9 cellular contexts compared by ENCODE assay signal in genomic region chr22:46731246-46732040, GRCh38. TPM values are rescaled to one million over a fixed set of nuclear protein-coding genes. Genes with fewer than 3 reads are reported as not detected.
DNase-seq lines count a peak whose midpoint lies in the region; ATAC-seq, FAIRE-seq and TF ChIP-seq lines count a peak whose summit lies in the region.
"Had no signal": no experiment of that assay in that cellular context is flagged by ENCODE, and none has a peak within 500 bp of the region (broad histone marks: within the 10 kb centered on the region; RNA-seq: fewer than 3 reads in every experiment).

No MANE protein-coding gene starts in this region.

- H3K4me2 ChIP-seq in HepG2 (ENCODE audit: low read depth, low read length) = peak overlapping the region; percentile 71

- intact Hi-C loops in HepG2 (cut with micrococcal nuclease; ENCODE audit: unreplicated experiment) = loop anchor here (10.0 kb wide), 1 partner anchor 157 kb away; no protein-coding TSS in a partner anchor

- H3K4me3 Mint-ChIP-seq in activated T-cell treated with anti-CD3 and anti-CD28 coated beads, Interleukin-2, amount 50 U/mL, for 4 hours = peak overlapping the region; percentile 44

- H3K36me3 ChIP-seq in HepG2 (replicated peaks in 1 of 2; ENCODE audit: control insufficient read depth in 1 of 2, insufficient read depth in 2 of 2, low read length in 2 of 2) (peaks cover 1 to 5% of the 10 kb centered on the region in 2 experiments; a peak in 3 of 5 replicates), urinary bladder (ENCODE audit: insufficient read depth) (no peaks in the 10 kb centered on the region)

- POLR2A ChIA-PET in HepG2 (lab: Yijun Ruan, JAX) = interaction anchor here (0.6 to 2.5 kb wide), 6 partner anchors 11 to 82 kb away, joined by 3 to 10 read pairs (median 5); partner anchors contain the start of gene TBC1D22A

- H3K27me3 Mint-ChIP-seq in activated T-cell treated with anti-CD3 and anti-CD28 coated beads, Interleukin-2, amount 50 U/mL, for 4 hours (ENCODE audit: low read depth) = no peaks in the 10 kb centered on the region

- TF ChIP-seq EP300 in HepG2 (IDR thresholded peaks at IDR 0.05; ENCODE audit: low read depth in 2 of 2, low read length in 2 of 2) = peak; percentile 54 to 88; a peak in 2 of 4 replicates
- peak; percentile 97 for TF ChIP-seq EP300 in HepG2 (CRISPR knock-in tag; IDR thresholded peaks at IDR 0.05; ENCODE audit: borderline replicate concordance)

- BruUV-seq in HepG2 (replicated peaks; lab: Mats Ljungman, UMichigan) = no TSS peak

- H3K27ac ChIP-seq in HepG2 (ENCODE audit: extremely low read length, insufficient read depth, low read length) (peak overlapping the region; percentile 82), urinary bladder (ENCODE audit: low read depth) (peak overlapping the region; percentile 13)
- H3K27ac ChIP-seq: SK-N-MC had no signal

- no peaks in the 10 kb centered on the region for H3K27me3 ChIP-seq in HepG2 (ENCODE audit: control insufficient read depth in 1 of 2, insufficient read depth in 2 of 2, low read length in 2 of 2)

- no peak overlapping the region for H2AFZ ChIP-seq in HepG2 (ENCODE audit: low read length)

- ATAC-seq in activated T-cell treated with anti-CD3 and anti-CD28 coated beads, Interleukin-2, amount 50 U/mL, for 4 hours = no peak
- ATAC-seq in HepG2 = peak; percentile 95
- no peak for ATAC-seq in GM21526 (IDR thresholded peaks at IDR 0.05; ENCODE audit: low FRiP score, unreplicated experiment)

- H4K20me1 ChIP-seq in HepG2 (ENCODE audit: insufficient read depth, low read length) = peaks cover 11% of the 10 kb centered on the region

- no peak for DNase-seq in activated T-cell treated with anti-CD3 and anti-CD28 coated beads, Interleukin-2, amount 50 U/mL, for 4 hours
- no peak for DNase-seq in activated T-cell treated with anti-CD3 and anti-CD28 coated beads, Interleukin-2, amount 50 U/mL, for 1 hour
- DNase-seq in amniotic epithelial cell (ENCODE audit: low read depth) (peak; percentile 73), HepG2 (ENCODE audit: low spot score) (peak; percentile 78), HTR-8/SVneo (ENCODE audit: insufficient read length, low spot score) (no peak), NCI-H2227 treated with DMSO at 0.1 percent for 48 hours (lab: John Stamatoyannopoulos, UW) (no peak)

- peak; percentile 17; the same call in 1 of the 2 replicates for TF ChIP-seq CTCF in HepG2 (CRISPR knock-in tag; IDR thresholded peaks at IDR 0.05)

- TF ChIP-seq POLR2A in HepG2 (IDR thresholded peaks at IDR 0.05; ENCODE audit: insufficient read depth in 1 of 2, low read depth in 2 of 2, low read length in 2 of 2) = peak in 1 of 2 experiments; percentile 57; a peak in 2 of 4 replicates

- CTCF ChIA-PET in HepG2 (lab: Yijun Ruan, JAX; ENCODE audit: low intra/inter-chr PET ratio, low total read pairs) = no interaction called here

- in situ Hi-C loops in HepG2 (cut with HindIII; ENCODE audit: extremely low pct_ligation_motif_present, low pct_unique_long_range_greater_than_20kb) = no loop called here

- FAIRE-seq in HepG2 (lab: Jason Lieb, UNC) = peak; percentile 67
- no peak for FAIRE-seq in HTR-8/SVneo (lab: Jason Lieb, UNC)

- H3K4me3 ChIP-seq in HepG2 (replicated peaks in 1 of 3; ENCODE audit: insufficient read depth in 1 of 3, low read depth in 2 of 3, low read length in 3 of 3) = peak overlapping the region in 2 of 3 experiments; percentile 16 to 57; a peak in 3 of 6 replicates
- H3K4me3 ChIP-seq in urinary bladder (ENCODE audit: low read depth, low read length) = no peak overlapping the region
- H3K4me3 ChIP-seq: SK-N-MC had no signal

- peaks cover 70% of the 10 kb centered on the region for H3K4me1 Mint-ChIP-seq in activated T-cell treated with anti-CD3 and anti-CD28 coated beads, Interleukin-2, amount 50 U/mL, for 4 hours (ENCODE audit: low read depth)

- H3K9me3 ChIP-seq in HepG2 (ENCODE audit: low read length) = no peaks in the 10 kb centered on the region

- peaks cover 60% of the 10 kb centered on the region for H3K79me2 ChIP-seq in HepG2 (ENCODE audit: insufficient read depth, low read length)

- WGBS in HepG2 (ENCODE audit: low lambda C conversion rate) = 10% methylated on average over 16 of the region's 22 CpGs
- 74% methylated on average over 22 of the region's 22 CpGs for WGBS in urinary bladder

- peaks cover 3% of the 10 kb centered on the region for H3K36me3 Mint-ChIP-seq in activated T-cell treated with anti-CD3 and anti-CD28 coated beads, Interleukin-2, amount 50 U/mL, for 4 hours (ENCODE audit: insufficient read depth)

- no peak; the same call in 1 of the 2 replicates for TF ChIP-seq RAD21 in HepG2 (CRISPR knock-in tag; IDR thresholded peaks at IDR 0.05)

- H3K9ac ChIP-seq in HepG2 (ENCODE audit: insufficient read depth, low read depth, low read length) = peak overlapping the region; percentile 67

- H3K4me1 ChIP-seq in HepG2 (ENCODE audit: insufficient read depth, low read length) = peaks cover 59% of the 10 kb centered on the region
- H3K4me1 ChIP-seq in urinary bladder (ENCODE audit: insufficient read depth) = no peaks in the 10 kb centered on the region

- H3K9me3 Mint-ChIP-seq in activated T-cell treated with anti-CD3 and anti-CD28 coated beads, Interleukin-2, amount 50 U/mL, for 4 hours = no peaks in the 10 kb centered on the region

TF ChIP-seq in HepG2, 621 proteins besides CTCF, POLR2A, EP300 and RAD21 (continues in another document):
- TF ChIP-seq NFKB2 (CRISPR knock-in tag; IDR thresholded peaks at IDR 0.05; ENCODE audit: borderline replicate concordance) (peak; percentile 85; the same call in 1 of the 2 replicates), ZNF709 (CRISPR knock-in tag; IDR thresholded peaks at IDR 0.05) (0 out of 2 replicates have a peak, but pooled peaks have one; percentile 41), FLYWCH1 (CRISPR knock-in tag; IDR thresholded peaks at IDR 0.05) (0 out of 2 replicates have a peak, but pooled peaks have one; percentile 60), ZSCAN12 (CRISPR knock-in tag; IDR thresholded peaks at IDR 0.05) (no peak), HDAC2 (CRISPR knock-in tag; IDR thresholded peaks at IDR 0.05) (peak; percentile 86), CAMTA2 (CRISPR knock-in tag; IDR thresholded peaks at IDR 0.05; ENCODE audit: borderline replicate concordance) (no peak), ZNF644 (CRISPR knock-in tag; IDR thresholded peaks at IDR 0.05; ENCODE audit: low read depth) (no peak), NCOA2 (CRISPR knock-in tag; IDR thresholded peaks at IDR 0.05) (peak; percentile 91)

RNA-seq across cellular contexts. Expression of gene CERK, which starts 6.6 kb away (rescaled TPM):
- total RNA-seq in activated T-cell treated with anti-CD3 and anti-CD28 coated beads, Interleukin-2, amount 50 U/mL, for 4 hours = 10 to 100 TPM; 41.4 to 47.3 (median 44.9) TPM
- total RNA-seq in HepG2 (2016; rRNA removed; fragmentation: Illumina TruSeq; extraction: Trizol) (40.3 and 41.8 TPM in 2 replicates), urinary bladder (25.4 TPM)
- 33.8 and 34.8 TPM in 2 replicates for total RNA-seq in HepG2 (2016; cell fraction: cytosol; rRNA removed; fragmentation: Illumina TruSeq; extraction: Trizol; ENCODE audit: low read depth)
- total RNA-seq in HepG2 (2016; cell fraction: insoluble cytoplasmic fraction; rRNA removed; fragmentation: Illumina TruSeq; extraction: Trizol) = 36.2 and 38.6 TPM in 2 replicates
- total RNA-seq in HepG2 (2016; cell fraction: membrane; rRNA removed; fragmentation: Illumina TruSeq; extraction: Trizol) = 63.0 and 65.4 TPM in 2 replicates
- total RNA-seq in HepG2 (2016; cell fraction: nucleus; rRNA removed; fragmentation: Illumina TruSeq; extraction: Trizol) = 26.0 and 34.7 TPM in 2 replicates
- polyA plus RNA-seq in HepG2 (2011; rRNA removed) (41.9 and 49.5 TPM in 2 replicates), urinary bladder (22.3 TPM)
- polyA plus RNA-seq in HepG2 (2011; cell fraction: cytosol; rRNA removed) = 38.6 and 42.2 TPM in 2 replicates
- 42.7 and 45.1 TPM in 2 replicates for polyA plus RNA-seq in HepG2 (2011; cell fraction: nucleus; rRNA removed)
- 38.6 and 44.4 TPM in 2 replicates for polyA plus RNA-seq in HepG2 (2012)
- 31.4 and 34.6 TPM in 2 replicates for polyA plus RNA-seq in HepG2 (2016; cell fraction: cytosol; fragmentation: Illumina TruSeq; extraction: Trizol; ENCODE audit: low read depth)
- 32.4 and 37.2 TPM in 2 replicates for polyA plus RNA-seq in HepG2 (2016; cell fraction: insoluble cytoplasmic fraction; fragmentation: Illumina TruSeq; extraction: Trizol; ENCODE audit: low read depth)
- 47.9 and 48.5 TPM in 2 replicates for polyA plus RNA-seq in HepG2 (2016; cell fraction: membrane; fragmentation: Illumina TruSeq; extraction: Trizol; ENCODE audit: low read depth)
- polyA plus RNA-seq in HepG2 (2016; cell fraction: nucleus; fragmentation: Illumina TruSeq; extraction: Trizol; ENCODE audit: insufficient read depth, low read depth) = 42.2 and 46.3 TPM in 2 replicates
- polyA minus RNA-seq in HepG2 (2011; rRNA and poly(A)+ RNA removed; ENCODE audit: low replicate concordance) = 29.1 and 59.9 TPM in 2 replicates
- polyA minus RNA-seq in HepG2 (2011; cell fraction: cytosol; rRNA and poly(A)+ RNA removed) = 26.6 and 33.8 TPM in 2 replicates
- polyA minus RNA-seq in HepG2 (2011; cell fraction: nucleus; rRNA and poly(A)+ RNA removed) = 39.4 and 41.5 TPM in 2 replicates

RNA-seq across cellular contexts. Expression of gene TBC1D22A, which starts 31.0 kb away (rescaled TPM):
- total RNA-seq in activated T-cell treated with anti-CD3 and anti-CD28 coated beads, Interleukin-2, amount 50 U/mL, for 4 hours = 10 to 100 TPM; 29.8 to 31.1 (median 29.9) TPM
- total RNA-seq in HepG2 (2016; rRNA removed; fragmentation: Illumina TruSeq; extraction: Trizol) = 17.3 and 17.6 TPM in 2 replicates
- total RNA-seq in HepG2 (2016; cell fraction: cytosol; rRNA removed; fragmentation: Illumina TruSeq; extraction: Trizol; ENCODE audit: low read depth) = 13.6 and 13.8 TPM in 2 replicates
- total RNA-seq in HepG2 (2016; cell fraction: insoluble cytoplasmic fraction; rRNA removed; fragmentation: Illumina TruSeq; extraction: Trizol) = 14.5 and 18.0 TPM in 2 replicates
- 15.2 and 19.7 TPM in 2 replicates for total RNA-seq in HepG2 (2016; cell fraction: membrane; rRNA removed; fragmentation: Illumina TruSeq; extraction: Trizol)
- total RNA-seq in HepG2 (2016; cell fraction: nucleus; rRNA removed; fragmentation: Illumina TruSeq; extraction: Trizol) = 11.0 and 13.2 TPM in 2 replicates
- polyA plus RNA-seq in HepG2 (2011; rRNA removed) = 17.5 and 18.0 TPM in 2 replicates
- polyA plus RNA-seq in HepG2 (2011; cell fraction: cytosol; rRNA removed) = 16.4 and 18.2 TPM in 2 replicates
- 14.2 and 18.7 TPM in 2 replicates for polyA plus RNA-seq in HepG2 (2011; cell fraction: nucleus; rRNA removed)
- 12.4 and 15.2 TPM in 2 replicates for polyA plus RNA-seq in HepG2 (2012)
- polyA plus RNA-seq in HepG2 (2016; cell fraction: cytosol; fragmentation: Illumina TruSeq; extraction: Trizol; ENCODE audit: low read depth) = 7.7 and 9.5 TPM in 2 replicates
- 17.3 and 21.6 TPM in 2 replicates for polyA plus RNA-seq in HepG2 (2016; cell fraction: insoluble cytoplasmic fraction; fragmentation: Illumina TruSeq; extraction: Trizol; ENCODE audit: low read depth)
- 14.3 and 16.8 TPM in 2 replicates for polyA plus RNA-seq in HepG2 (2016; cell fraction: membrane; fragmentation: Illumina TruSeq; extraction: Trizol; ENCODE audit: low read depth)
- 13.4 and 13.5 TPM in 2 replicates for polyA plus RNA-seq in HepG2 (2016; cell fraction: nucleus; fragmentation: Illumina TruSeq; extraction: Trizol; ENCODE audit: insufficient read depth, low read depth)
- polyA minus RNA-seq in HepG2 (2011; rRNA and poly(A)+ RNA removed; ENCODE audit: low replicate concordance) = 14.2 and 23.5 TPM in 2 replicates
- polyA minus RNA-seq in HepG2 (2011; cell fraction: cytosol; rRNA and poly(A)+ RNA removed) = 11.9 and 12.0 TPM in 2 replicates
- 21.5 and 22.0 TPM in 2 replicates for polyA minus RNA-seq in HepG2 (2011; cell fraction: nucleus; rRNA and poly(A)+ RNA removed)
- total RNA-seq in urinary bladder = 7.7 TPM
- polyA plus RNA-seq in urinary bladder = 19.1 TPM

Comparison
In these comparisons a context has a peak if more than half of its experiments do, and no peak if none do; other contexts are left out.
1. DNase-seq: peak in amniotic epithelial cell (single experiment) and HepG2 (single experiment); none in activated T-cell treated with anti-CD3 and anti-CD28 coated beads, Interleukin-2, amount 50 U/mL, for 4 hours (single experiment), activated T-cell treated with anti-CD3 and anti-CD28 coated beads, Interleukin-2, amount 50 U/mL, for 1 hour (single experiment), HTR-8/SVneo (single experiment) and NCI-H2227 treated with DMSO at 0.1 percent for 48 hours (single experiment).